ENCODE assay signal across 9 cellular contexts in genomic region chr11:122983438-122984185, GRCh38. TPM values are rescaled to one million over a fixed set of nuclear protein-coding genes. Genes with fewer than 3 reads are reported as not detected.
A peak's percentile ranks its signal among the peaks of the same experiment; 100 is the strongest.
DNase-seq lines count a peak whose midpoint lies in the region; ATAC-seq and TF ChIP-seq lines count a peak whose summit lies in the region.
"Had no signal": no experiment of that assay in that cellular context is flagged by ENCODE, and none has a peak within 500 bp of the region (broad histone marks: within the 10 kb centered on the region; RNA-seq: fewer than 3 reads in every experiment).

No MANE protein-coding gene starts in this region.

- no peak for DNase-seq in activated naive CD4-positive, alpha-beta T cell treated with anti-CD3 and anti-CD28 coated beads for 36 hours
- DNase-seq in activated naive CD4-positive, alpha-beta T cell treated with Interleukin-2 at 50 U/mL for 16 hours, result no peak
- no peak for DNase-seq in activated naive CD8-positive, alpha-beta T cell treated with anti-CD3 and anti-CD28 coated beads for 36 hours
- no peak for DNase-seq in lower leg skin (ENCODE audit: low spot score in 2 of 2)
- DNase-seq in tibial artery, result no peak
- DNase-seq in NOMO-1 (lab: John Stamatoyannopoulos, UW; ENCODE audit: unreplicated experiment in 2 of 2), result no peak
- DNase-seq in kidney glomerular epithelial cell (lab: John Stamatoyannopoulos, UW), result no peak

- CTCF ChIA-PET in activated naive CD4-positive, alpha-beta T cell treated with anti-CD3 and anti-CD28 coated beads for 36 hours (lab: Charles Lee), result interaction anchor here (1.6 kb wide), 1 partner anchor 71 kb away, joined by 4 read pairs; no protein-coding TSS in a partner anchor

- ATAC-seq in GM21528 (IDR thresholded peaks at IDR 0.05; ENCODE audit: low FRiP score, unreplicated experiment), result no peak

- peaks cover 0 to 27% (median 17%) of the 10 kb centered on the region in 4 donors for H3K4me1 ChIP-seq in tibial artery

- H3K36me3 ChIP-seq in tibial artery, result no peaks in the 10 kb centered on the region

- H3K27ac Mint-ChIP-seq in activated naive CD4-positive, alpha-beta T cell treated with anti-CD3 and anti-CD28 coated beads for 36 hours, result no peak overlapping the region
- no peak overlapping the region for H3K27ac Mint-ChIP-seq in activated naive CD8-positive, alpha-beta T cell treated with anti-CD3 and anti-CD28 coated beads for 36 hours

- TF ChIP-seq CTCF in lower leg skin (IDR thresholded peaks at IDR 0.05) (no peak), tibial artery (IDR thresholded peaks at IDR 0.05) (no peak)

- peaks cover 21% of the 10 kb centered on the region for H3K4me1 Mint-ChIP-seq in activated naive CD4-positive, alpha-beta T cell treated with anti-CD3 and anti-CD28 coated beads for 36 hours (ENCODE audit: low read depth)
- peaks cover 14% of the 10 kb centered on the region for H3K4me1 Mint-ChIP-seq in activated naive CD8-positive, alpha-beta T cell treated with anti-CD3 and anti-CD28 coated beads for 36 hours

- H3K27me3 ChIP-seq in tibial artery, result peaks cover 0 to 88% of the 10 kb centered on the region in 2 donors

- TF ChIP-seq POLR2A in lower leg skin (IDR thresholded peaks at IDR 0.05), result no peak

- H3K27ac ChIP-seq in tibial artery, result no peak overlapping the region
- H3K27ac ChIP-seq: HL-60 had no signal

- WGBS in lower leg skin, 2 donors, result 11 to 16% methylated on average over 26 of the region's 26 CpGs

- H3K36me3 Mint-ChIP-seq in activated naive CD4-positive, alpha-beta T cell treated with anti-CD3 and anti-CD28 coated beads for 36 hours (ENCODE audit: low read depth), result no peaks in the 10 kb centered on the region
- H3K36me3 Mint-ChIP-seq in activated naive CD8-positive, alpha-beta T cell treated with anti-CD3 and anti-CD28 coated beads for 36 hours, result no peaks in the 10 kb centered on the region

- H3K4me3 ChIP-seq in lower leg skin (ENCODE audit: low read depth, poor library complexity, severe bottlenecking), result peak overlapping the region; percentile 48
- H3K4me3 ChIP-seq in tibial artery, result peak overlapping the region; percentile 48 to 64

- H3K4me3 Mint-ChIP-seq in activated naive CD4-positive, alpha-beta T cell treated with anti-CD3 and anti-CD28 coated beads for 36 hours, result peak overlapping the region; percentile 78
- H3K4me3 Mint-ChIP-seq in activated naive CD8-positive, alpha-beta T cell treated with anti-CD3 and anti-CD28 coated beads for 36 hours, result peak overlapping the region; percentile 87

- H3K9me3 ChIP-seq in tibial artery, result no peaks in the 10 kb centered on the region

- H3K9me3 Mint-ChIP-seq in activated naive CD4-positive, alpha-beta T cell treated with anti-CD3 and anti-CD28 coated beads for 36 hours, result no peaks in the 10 kb centered on the region
- H3K9me3 Mint-ChIP-seq in activated naive CD8-positive, alpha-beta T cell treated with anti-CD3 and anti-CD28 coated beads for 36 hours, result no peaks in the 10 kb centered on the region

- peaks cover 76% of the 10 kb centered on the region for H3K27me3 Mint-ChIP-seq in activated naive CD4-positive, alpha-beta T cell treated with anti-CD3 and anti-CD28 coated beads for 36 hours (ENCODE audit: low read depth)
- H3K27me3 Mint-ChIP-seq in activated naive CD8-positive, alpha-beta T cell treated with anti-CD3 and anti-CD28 coated beads for 36 hours, result peaks cover 94% of the 10 kb centered on the region

- intact Hi-C loops in activated naive CD4-positive, alpha-beta T cell treated with anti-CD3 and anti-CD28 coated beads for 36 hours (cut with micrococcal nuclease), result loop anchor here (2.0 kb wide), 1 partner anchor 101 kb away; the partner anchor contains the start of gene JHY
- intact Hi-C loops in lower leg skin (cut with DNase I; ENCODE audit: low total_unique reads), result no loop called here
- intact Hi-C loops in tibial artery (cut with DNase I; ENCODE audit: low total_unique reads), result no loop called here

RNA-seq across cellular contexts. Expression of gene BSX, which starts 2.0 kb away (rescaled TPM):
- total RNA-seq in activated naive CD4-positive, alpha-beta T cell treated with anti-CD3 and anti-CD28 coated beads for 36 hours, result not detected
- not detected for total RNA-seq in activated naive CD8-positive, alpha-beta T cell treated with anti-CD3 and anti-CD28 coated beads for 36 hours
- total RNA-seq in lower leg skin, result not detected
